In the genomic region with DNA sequence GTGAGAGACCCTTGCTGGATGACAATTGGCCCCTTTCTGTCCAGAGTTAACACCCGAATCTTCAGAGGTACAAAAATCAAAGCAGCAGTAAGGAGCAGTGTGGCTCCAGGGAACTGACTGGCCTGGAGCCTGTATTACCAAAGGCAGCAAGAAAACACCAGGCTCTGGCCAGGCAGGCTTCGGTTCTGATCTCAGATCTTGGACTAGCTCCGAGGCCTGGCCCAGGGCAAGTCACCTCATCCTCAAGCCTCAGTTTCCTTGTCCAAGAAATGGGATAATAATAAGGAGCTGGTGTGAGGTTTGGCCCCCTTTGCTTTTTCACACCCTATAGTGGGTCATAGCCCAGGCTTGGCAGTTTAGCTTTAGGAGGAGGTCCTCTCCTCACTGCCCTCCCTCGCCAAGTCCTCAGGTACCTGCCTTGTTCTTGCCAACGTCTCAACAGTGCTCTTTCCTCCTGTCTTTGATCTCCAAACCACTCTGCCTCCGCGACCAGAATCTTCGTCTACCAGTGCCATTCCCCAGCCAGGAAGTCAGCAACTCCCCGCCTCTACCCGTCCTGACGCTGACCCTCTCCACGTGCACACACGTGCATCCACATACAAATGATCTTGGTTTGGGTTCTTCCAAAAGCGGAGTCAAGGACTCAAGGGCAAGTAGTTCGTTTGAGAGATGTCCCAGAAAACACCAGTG, we compare ENCODE assay signal across 19 cellular contexts.
"Had no signal": no experiment of that assay in that cellular context is flagged by ENCODE, and none has a peak within 500 bp of the region (broad histone marks: within the 10 kb centered on the region; RNA-seq: fewer than 3 reads in every experiment).

No MANE protein-coding gene starts in this region.

- DNase-seq: activated CD8-positive, alpha-beta memory T cell treated with anti-CD3 and anti-CD28 coated beads for 24 hours; activated CD8-positive, alpha-beta memory T cell treated with anti-CD3 and anti-CD28 coated beads, Interleukin-2, amount 50 U/mL, for 4 hours; activated naive CD4-positive, alpha-beta T cell treated with Interleukin-2 at 50 U/mL for 16 hours; activated naive CD8-positive, alpha-beta T cell treated with anti-CD3 and anti-CD28 coated beads for 36 hours; activated T-cell treated with anti-CD3 and anti-CD28 coated beads, Interleukin-2, amount 50 U/mL, for 24 hours; amygdala; effector memory CD4-positive, alpha-beta T cell; foreskin melanocyte; immature natural killer cell; naive thymus-derived CD4-positive, alpha-beta T cell; stimulated activated CD4-positive, alpha-beta T cell treated with anti-CD3 and anti-CD28 coated beads, Interleukin-1b, Interleukin-23, amount 100 ng/mL, for 48 hours; substantia nigra; T-helper 9 cell had no signal

- FAIRE-seq: colon had no signal

- H3K4me3 ChIP-seq: hepatocyte, lung, tibial nerve, vagina had no signal

- H3K27me3 ChIP-seq: tibial nerve, vagina had no signal

- H3K36me3 ChIP-seq: tibial nerve, vagina had no signal

- ATAC-seq: left lobe of liver; naive thymus-derived CD4-positive, alpha-beta T cell had no signal

- H3K4me1 ChIP-seq: tibial nerve, vagina had no signal

- H3K27ac ChIP-seq: hepatocyte, tibial nerve, vagina had no signal

- H3K9me3 ChIP-seq: tibial nerve, vagina had no signal
